In the genomic region with DNA sequence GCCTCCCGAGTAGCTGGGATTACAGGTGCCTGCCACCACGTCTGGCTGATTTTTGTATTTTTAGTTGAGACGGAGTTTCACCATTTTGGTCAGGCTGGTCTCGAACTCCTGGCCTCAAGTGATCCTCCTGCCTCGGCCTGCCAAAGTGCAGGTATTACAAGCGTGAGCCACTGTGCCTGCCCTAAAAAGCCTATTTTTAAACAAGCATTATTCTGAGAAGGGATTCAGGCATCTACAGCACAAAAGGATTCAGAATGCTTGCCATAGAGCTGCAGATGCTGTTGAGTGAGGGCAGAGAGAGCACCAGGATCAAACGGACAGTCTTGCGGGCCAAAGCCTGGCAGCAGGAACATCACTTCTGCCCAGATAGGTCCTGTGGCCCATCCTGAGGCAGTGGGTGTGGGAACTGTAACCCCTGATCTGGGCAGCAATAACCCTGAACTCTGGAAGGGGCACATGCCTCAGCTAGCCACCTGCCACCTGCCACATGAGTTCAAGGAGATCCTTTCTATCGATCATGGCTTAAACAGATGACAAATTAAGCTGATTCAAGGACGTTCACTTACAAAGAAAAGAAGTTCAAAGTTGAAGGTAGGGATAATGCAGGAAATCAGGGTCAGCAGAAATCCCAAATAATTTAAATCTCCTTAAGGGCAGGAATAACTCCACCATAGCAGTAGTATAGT, we compare ENCODE assay signal across 31 cellular contexts.
"Had no signal": no experiment of that assay in that cellular context is flagged by ENCODE, and none has a peak within 500 bp of the region (broad histone marks: within the 10 kb centered on the region; RNA-seq: fewer than 3 reads in every experiment).

No MANE protein-coding gene starts in this region.

- H3K36me3 ChIP-seq: brain microvascular endothelial cell, Peyer's patch, SJSA1 had no signal

- H3K4me3 ChIP-seq: Peyer's patch, SJSA1 had no signal

- H3K27me3 ChIP-seq: brain microvascular endothelial cell, Peyer's patch, SJSA1 had no signal

- H3K9ac ChIP-seq: KMS-11, SK-N-SH had no signal

- FAIRE-seq: TTC549 had no signal

- ATAC-seq: activated CD4-positive, alpha-beta T cell treated with anti-CD3 and anti-CD28 coated beads for 36 hours; activated CD4-positive, CD25-positive, alpha-beta regulatory T cell treated with anti-CD3 and anti-CD28 coated beads, Interleukin-2, amount 50 U/mL, for 24 hours; PC-3; WTC11 had no signal

- H3K4me2 ChIP-seq: KMS-11, SK-N-SH had no signal

- H3K9me3 ChIP-seq: Peyer's patch, SK-N-SH had no signal

- DNase-seq: activated CD4-positive, alpha-beta memory T cell treated with anti-CD3 and anti-CD28 coated beads for 36 hours; activated CD4-positive, alpha-beta T cell treated with anti-CD3 and anti-CD28 coated beads for 36 hours; activated CD4-positive, alpha-beta T cell treated with anti-CD3 and anti-CD28 coated beads, Interleukin-2, amount 50 U/mL, for 1 hour; activated CD8-positive, alpha-beta memory T cell treated with anti-CD3 and anti-CD28 coated beads, Interleukin-2, amount 50 U/mL, for 4 hours; activated effector memory CD4-positive, alpha-beta T cell treated with Interleukin-2 at 50 U/mL for 16 hours; activated naive CD4-positive, alpha-beta T cell treated with anti-CD3 and anti-CD28 coated beads, Interleukin-2, amount 50 U/mL, for 16 hours; activated naive CD8-positive, alpha-beta T cell treated with anti-CD3 and anti-CD28 coated beads for 36 hours; activated T-cell treated with anti-CD3 and anti-CD28 coated beads for 4 hours; activated T-cell treated with anti-CD3 and anti-CD28 coated beads, Interleukin-2, amount 50 U/mL, for 48 hours; amniotic stem cell; aorta; brain microvascular endothelial cell; central memory CD4-positive, alpha-beta T cell; NCI-H1092 treated with DMSO at 0.1 percent for 48 hours; NCI-H1417; NCI-H187 treated with DMSO at 0.1 percent for 48 hours; NCI-H2081 treated with DMSO at 0.1 percent for 48 hours; NCI-H226; NCI-H446 treated with DMSO at 0.1 percent for 48 hours; NCI-H69; NK-92 treated with Interleukin-12 subunit alpha and Interleukin-12 subunit beta, amount 100 ng/mL, for 24 hours; PC-3; Peyer's patch; RPMI8226; SHP77 treated with DMSO at 0.1 percent for 48 hours; SK-N-SH had no signal

- H3K4me1 ChIP-seq: Peyer's patch had no signal

- H3K27ac ChIP-seq: brain microvascular endothelial cell, KMS-11, Peyer's patch, SJSA1 had no signal
